In the genomic region with DNA sequence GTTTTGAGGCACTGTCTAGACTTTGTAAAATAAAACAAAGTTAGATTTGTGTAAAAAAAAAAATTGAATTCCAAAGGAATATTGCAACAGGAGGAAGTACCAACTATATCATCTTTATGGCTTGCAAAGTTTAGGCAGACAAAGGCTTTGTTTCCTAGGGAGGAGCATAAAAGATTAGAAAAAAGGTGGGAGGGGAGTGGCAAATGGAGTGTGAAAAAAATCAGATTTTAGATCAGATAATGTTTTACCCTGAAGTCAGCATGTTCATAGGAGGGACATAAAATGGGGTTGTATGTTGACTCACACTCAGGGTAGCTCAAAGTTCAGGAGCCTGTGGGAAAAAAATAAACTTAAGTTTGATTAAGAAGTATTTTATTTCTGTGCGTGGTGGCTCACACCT, we compare ENCODE assay signal across 12 cellular contexts.
"Had no signal": no experiment of that assay in that cellular context is flagged by ENCODE, and none has a peak within 500 bp of the region (broad histone marks: within the 10 kb centered on the region; RNA-seq: fewer than 3 reads in every experiment).

No MANE protein-coding gene starts in this region.

- DNase-seq: activated CD4-positive, alpha-beta memory T cell treated with anti-CD3 and anti-CD28 coated beads for 36 hours; activated CD4-positive, CD25-positive, alpha-beta regulatory T cell treated with anti-CD3 and anti-CD28 coated beads, Interleukin-2, amount 50 U/mL, for 72 hours; activated naive CD4-positive, alpha-beta T cell; activated T-cell treated with anti-CD3 and anti-CD28 coated beads, Interleukin-2, amount 50 U/mL, for 48 hours; central memory CD4-positive, alpha-beta T cell; dermis blood vessel endothelial cell; glutamatergic neuron; immature natural killer cell; left cardiac atrium; small intestine; T-helper 2 cell had no signal

- ATAC-seq: left cardiac atrium had no signal

- H3K4me3 ChIP-seq: lung had no signal
